8 cellular contexts compared by ENCODE assay signal in the genomic region with DNA sequence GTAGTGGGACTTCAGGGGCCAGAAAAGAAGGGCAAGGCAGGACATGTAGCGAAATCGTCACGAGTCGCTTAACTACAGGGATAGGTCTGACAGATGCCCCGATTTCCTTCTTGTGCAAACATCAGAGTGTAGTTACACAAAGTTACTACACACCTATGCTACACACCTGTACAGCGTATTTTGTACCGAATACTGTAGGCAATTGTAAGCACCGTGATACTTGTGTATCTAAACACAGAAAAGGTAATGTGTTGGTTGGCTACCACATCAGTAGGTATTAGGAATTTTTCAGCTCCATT. TPM values are rescaled to one million over a fixed set of nuclear protein-coding genes. Genes with fewer than 3 reads are reported as not detected.
DNase-seq lines count a peak whose midpoint lies in the region; ATAC-seq lines count a peak whose summit lies in the region.

No MANE protein-coding gene starts in this region.

- peaks cover 23% of the 10 kb centered on the region for H3K36me3 Mint-ChIP-seq in activated CD4-positive, alpha-beta memory T cell treated with anti-CD3 and anti-CD28 coated beads for 36 hours
- peaks cover 26 to 40% of the 10 kb centered on the region in 2 donors for H3K36me3 Mint-ChIP-seq in stimulated activated naive B cell treated with anti-CD40 and anti-IgM and Interleukin-4, amounts not matched to agents 10 μg/mL and 1 μg/mL and 100 μg/mL, for 72 hours

- intact Hi-C loops in activated CD4-positive, alpha-beta memory T cell treated with anti-CD3 and anti-CD28 coated beads for 36 hours (cut with micrococcal nuclease), result loop anchor here (1.0 to 2.0 kb wide), 7 partner anchors 25 to 275 kb away; a partner anchor contains a TSS

- no peaks in the 10 kb centered on the region for H3K27me3 Mint-ChIP-seq in activated CD4-positive, alpha-beta memory T cell treated with anti-CD3 and anti-CD28 coated beads for 36 hours
- H3K27me3 Mint-ChIP-seq in stimulated activated naive B cell treated with anti-CD40 and anti-IgM and Interleukin-4, amounts not matched to agents 10 μg/mL and 1 μg/mL and 100 μg/mL, for 72 hours, result no peaks in the 10 kb centered on the region

- peak overlapping the region; percentile 99 for H3K9ac ChIP-seq in iPS-15b (ENCODE audit: low read depth, low read length)

- ATAC-seq in stimulated activated naive B cell treated with anti-CD40 and anti-IgM and Interleukin-4, amounts not matched to agents 10 μg/mL and 1 μg/mL and 100 μg/mL, for 72 hours (replicated peaks), result no peak

- no peaks in the 10 kb centered on the region for H3K9me3 Mint-ChIP-seq in activated CD4-positive, alpha-beta memory T cell treated with anti-CD3 and anti-CD28 coated beads for 36 hours
- H3K9me3 Mint-ChIP-seq in stimulated activated naive B cell treated with anti-CD40 and anti-IgM and Interleukin-4, amounts not matched to agents 10 μg/mL and 1 μg/mL and 100 μg/mL, for 72 hours, result peaks cover 6 to 9% of the 10 kb centered on the region in 2 donors

- H3K4me1 Mint-ChIP-seq in activated CD4-positive, alpha-beta memory T cell treated with anti-CD3 and anti-CD28 coated beads for 36 hours (ENCODE audit: low read depth), result peaks cover 47% of the 10 kb centered on the region
- peaks cover 35 to 54% of the 10 kb centered on the region in 2 donors for H3K4me1 Mint-ChIP-seq in stimulated activated naive B cell treated with anti-CD40 and anti-IgM and Interleukin-4, amounts not matched to agents 10 μg/mL and 1 μg/mL and 100 μg/mL, for 72 hours

- no peaks in the 10 kb centered on the region for H3K9me3 ChIP-seq in iPS-15b (ENCODE audit: control insufficient read depth, insufficient read depth, low read length)

- peaks cover 4% of the 10 kb centered on the region for H3K4me1 ChIP-seq in iPS-15b (ENCODE audit: control insufficient read depth, insufficient read depth, low read length)

- peak; percentile 14 for DNase-seq in DMS53 treated with DMSO at 0.1 percent for 48 hours (lab: John Stamatoyannopoulos, UW; ENCODE audit: unreplicated experiment)
- no peak for DNase-seq in DMS53 (lab: John Stamatoyannopoulos, UW)
- no peak for DNase-seq in activated CD4-positive, alpha-beta memory T cell treated with anti-CD3 and anti-CD28 coated beads for 36 hours
- no peak for DNase-seq in stimulated activated naive B cell treated with anti-CD40 and anti-IgM and Interleukin-4, amounts not matched to agents 10 μg/mL and 1 μg/mL and 100 μg/mL, for 72 hours
- no peak for DNase-seq in NCI-H1436 (lab: John Stamatoyannopoulos, UW)
- DNase-seq in NCI-H2029 (lab: John Stamatoyannopoulos, UW), result no peak
- no peak for DNase-seq in NCI-H1694 treated with DMSO at 0.1 percent for 48 hours (lab: John Stamatoyannopoulos, UW)

- CTCF ChIA-PET in activated CD4-positive, alpha-beta memory T cell treated with anti-CD3 and anti-CD28 coated beads for 36 hours (lab: Charles Lee), result interaction anchor here (0.6 to 3.6 kb wide), 8 partner anchors 11 to 163 kb away, joined by 3 to 26 read pairs (median 6); a partner anchor contains a TSS

- POLR2A ChIA-PET in activated CD4-positive, alpha-beta memory T cell treated with anti-CD3 and anti-CD28 coated beads for 36 hours (lab: Charles Lee), result interaction anchor here (0.5 to 5.5 kb wide), 8 partner anchors 17 to 253 kb away, joined by 3 to 126 read pairs (median 7); a partner anchor contains a TSS

- no peaks in the 10 kb centered on the region for H3K27me3 ChIP-seq in iPS-15b (ENCODE audit: control insufficient read depth, insufficient read depth, low read length)

- H3K4me3 ChIP-seq in iPS-15b (ENCODE audit: low read depth, low read length), result peak overlapping the region; percentile 85

- peak overlapping the region; percentile 87 for H3K4me3 Mint-ChIP-seq in activated CD4-positive, alpha-beta memory T cell treated with anti-CD3 and anti-CD28 coated beads for 36 hours
- peak overlapping the region; percentile 92 to 98 for H3K4me3 Mint-ChIP-seq in stimulated activated naive B cell treated with anti-CD40 and anti-IgM and Interleukin-4, amounts not matched to agents 10 μg/mL and 1 μg/mL and 100 μg/mL, for 72 hours

- no peaks in the 10 kb centered on the region for H3K36me3 ChIP-seq in iPS-15b (ENCODE audit: control insufficient read depth, insufficient read depth, low read length)

- H3K27ac Mint-ChIP-seq in activated CD4-positive, alpha-beta memory T cell treated with anti-CD3 and anti-CD28 coated beads for 36 hours, result peak overlapping the region; percentile 99
- H3K27ac Mint-ChIP-seq in stimulated activated naive B cell treated with anti-CD40 and anti-IgM and Interleukin-4, amounts not matched to agents 10 μg/mL and 1 μg/mL and 100 μg/mL, for 72 hours, result peak overlapping the region; percentile 97

RNA-seq across cellular contexts. Expression of a gene that starts 0.5 kb away (rescaled TPM):
- total RNA-seq in activated CD4-positive, alpha-beta memory T cell treated with anti-CD3 and anti-CD28 coated beads for 36 hours, result 10 to 100 TPM; 46.2 to 49.4 TPM
